In the genomic region with DNA sequence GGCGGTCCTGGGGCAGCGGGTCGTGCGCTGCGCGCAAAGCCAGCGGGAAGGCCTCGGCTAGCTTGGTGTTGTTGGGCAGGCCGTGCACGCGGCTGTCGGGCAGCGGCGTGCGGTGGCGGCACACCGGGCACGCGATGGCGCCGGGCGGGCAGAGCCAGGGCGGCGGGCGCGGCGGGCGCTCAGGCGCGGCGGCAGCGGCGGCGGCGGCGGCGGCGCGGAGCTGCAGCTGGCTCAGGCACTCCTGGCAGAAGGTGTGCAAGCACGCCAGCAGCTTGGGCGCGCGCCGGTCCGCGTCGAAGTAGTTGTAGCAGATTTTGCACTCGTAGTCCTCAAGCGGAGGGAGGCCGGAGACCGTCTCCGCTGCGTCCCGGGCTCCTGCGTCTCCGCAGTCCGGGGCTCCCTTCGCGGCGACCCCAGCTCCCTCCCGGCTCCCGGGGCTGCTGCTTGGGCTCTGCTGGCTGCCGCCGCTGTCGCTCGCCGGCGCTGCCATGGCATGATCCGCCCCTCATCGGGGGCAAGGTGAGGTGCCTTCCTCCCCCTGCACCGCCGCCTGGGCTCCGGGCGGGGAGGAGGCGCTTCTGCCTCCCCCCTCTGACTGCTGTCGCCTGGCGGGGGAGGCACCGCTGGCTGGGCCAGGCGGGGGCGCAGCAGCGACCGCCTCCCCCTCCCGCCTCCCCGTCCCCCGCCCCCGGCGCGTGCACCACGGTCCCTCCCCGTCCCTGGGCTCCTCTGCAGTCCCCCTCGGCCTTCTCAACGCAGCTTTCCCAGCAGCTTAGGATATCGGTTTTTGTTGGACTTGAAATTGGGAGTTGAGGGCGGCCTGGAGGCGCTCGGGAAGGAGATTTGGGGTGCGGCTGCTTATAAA, we compare ENCODE assay signal across 8 cellular contexts. TPM values are rescaled to one million over a fixed set of nuclear protein-coding genes. Genes with fewer than 3 reads are reported as not detected.
A peak's percentile ranks its signal among the peaks of the same experiment; 100 is the strongest.
DNase-seq lines count a peak whose midpoint lies in the region; ATAC-seq and TF ChIP-seq lines count a peak whose summit lies in the region.

No MANE protein-coding gene starts in this region.

- H3K4me3 ChIP-seq in uterus: peak overlapping the region; percentile 28 to 46

- H3K4me1 Mint-ChIP-seq in Calu3 (ENCODE audit: low read depth, unreplicated experiment): no peaks in the 10 kb centered on the region
- H3K4me1 Mint-ChIP-seq in chondrocyte (ENCODE audit: low read depth): peaks cover 15% of the 10 kb centered on the region
- H3K4me1 Mint-ChIP-seq in memory B cell: peaks cover 4% of the 10 kb centered on the region

- CTCF ChIA-PET in Calu3 (lab: Charles Lee): interaction anchor here (0.6 kb wide), 1 partner anchor 12 kb away, joined by 5 read pairs; no protein-coding TSS in a partner anchor

- H3K36me3 Mint-ChIP-seq in Calu3 (ENCODE audit: insufficient read depth, unreplicated experiment) (peaks cover 18% of the 10 kb centered on the region), chondrocyte (ENCODE audit: low read depth) (no peaks in the 10 kb centered on the region), memory B cell (no peaks in the 10 kb centered on the region)

- TF ChIP-seq POLR2A in uterus (IDR thresholded peaks at IDR 0.05): no peak

- H3K27me3 Mint-ChIP-seq in Calu3 (ENCODE audit: unreplicated experiment) (peaks cover 5% of the 10 kb centered on the region), chondrocyte (ENCODE audit: low read depth) (peaks cover 44% of the 10 kb centered on the region), memory B cell (peaks cover 4% of the 10 kb centered on the region)

- H3K27me3 ChIP-seq in uterus: no peaks in the 10 kb centered on the region

- H3K27ac Mint-ChIP-seq in Calu3 (ENCODE audit: unreplicated experiment) (no peak overlapping the region), chondrocyte (ENCODE audit: unreplicated experiment) (no peak overlapping the region), memory B cell (no peak overlapping the region)

- peak overlapping the region in 1 of 2 donors; percentile 76 for H3K27ac ChIP-seq in uterus

- H3K9me3 ChIP-seq in uterus: no peaks in the 10 kb centered on the region

- no peaks in the 10 kb centered on the region for H3K9me3 Mint-ChIP-seq in Calu3 (ENCODE audit: low read depth, unreplicated experiment)
- no peaks in the 10 kb centered on the region for H3K9me3 Mint-ChIP-seq in chondrocyte (ENCODE audit: low read depth)
- H3K9me3 Mint-ChIP-seq in memory B cell: no peaks in the 10 kb centered on the region

- no peaks in the 10 kb centered on the region for H3K36me3 ChIP-seq in uterus

- peak overlapping the region; percentile 97 for H3K4me3 Mint-ChIP-seq in Calu3 (ENCODE audit: low read depth, unreplicated experiment)
- peak overlapping the region; percentile 74 for H3K4me3 Mint-ChIP-seq in chondrocyte (ENCODE audit: unreplicated experiment)
- H3K4me3 Mint-ChIP-seq in memory B cell: peak overlapping the region; percentile 71

- no TSS peak for BruUV-seq in Calu3 (replicated peaks; lab: Mats Ljungman, UMichigan)

- H3K4me1 ChIP-seq in uterus: no peaks in the 10 kb centered on the region

- DNase-seq in Calu3 (peak; percentile 52), NCI-H69 (lab: John Stamatoyannopoulos, UW) (peak; percentile 44), chondrocyte (ENCODE audit: low spot score) (peak; percentile 81), memory B cell (ENCODE audit: low spot score in 2 of 2) (peak in 1 of 2 donors; percentile 46), uterus (peak in 1 of 2 donors; percentile 46), cerebellar cortex (ENCODE audit: low spot score) (no peak)

- ATAC-seq in GM18909 (IDR thresholded peaks at IDR 0.05; ENCODE audit: poor library complexity, unreplicated experiment) (peak; percentile 60), HG03066 (IDR thresholded peaks at IDR 0.05; ENCODE audit: low read depth, unreplicated experiment) (peak; percentile 44), memory B cell (ENCODE audit: low read depth) (peak; percentile 56)

- intact Hi-C loops in Calu3 (cut with micrococcal nuclease; ENCODE audit: unreplicated experiment) (loop anchor here (2.0 to 5.0 kb wide), 3 partner anchors 113 to 263 kb away; no protein-coding TSS in a partner anchor), uterus (cut with DNase I; ENCODE audit: low total_unique reads) (loop anchor here (5.0 kb wide), 1 partner anchor 242 kb away; no protein-coding TSS in a partner anchor)

- TF ChIP-seq CTCF in Calu3 (IDR thresholded peaks at IDR 0.05; ENCODE audit: unreplicated experiment): no peak
- TF ChIP-seq CTCF in chondrocyte (IDR thresholded peaks at IDR 0.05): peak; percentile 28
- no peak for TF ChIP-seq CTCF in uterus (IDR thresholded peaks at IDR 0.05)

RNA-seq across cellular contexts. Expression of gene PAX3, which starts 21.0 kb away (rescaled TPM):
- not detected in 2 replicates for total RNA-seq in Calu3 (2022)
- total RNA-seq in chondrocyte: 1.4 to 4.7 TPM (median 4.1 TPM) in 3 replicates
- total RNA-seq in uterus: not detected
